23 cellular contexts compared by ENCODE assay signal in genomic region chr2:40690036-40690435, GRCh38.
"Had no signal": no experiment of that assay in that cellular context is flagged by ENCODE, and none has a peak within 500 bp of the region (broad histone marks: within the 10 kb centered on the region; RNA-seq: fewer than 3 reads in every experiment).

No MANE protein-coding gene starts in this region.

- H3K4me3 ChIP-seq: adrenal gland, ascending aorta, hepatocyte, neural progenitor cell, transverse colon had no signal

- ATAC-seq: activated T-cell treated with anti-CD3 and anti-CD28 coated beads, Interleukin-2, amount 50 U/mL, for 4 hours; left ventricle myocardium superior; naive thymus-derived CD8-positive, alpha-beta T cell; right cardiac atrium; WTC11 had no signal

- H3K27ac ChIP-seq: adrenal gland, brain microvascular endothelial cell, hepatocyte, neural progenitor cell, transverse colon had no signal

- DNase-seq: activated CD8-positive, alpha-beta memory T cell treated with anti-CD3 and anti-CD28 coated beads for 24 hours; activated CD8-positive, alpha-beta memory T cell treated with anti-CD3 and anti-CD28 coated beads, Interleukin-2, amount 50 U/mL, for 4 hours; activated naive CD4-positive, alpha-beta T cell; activated T-cell treated with anti-CD3 and anti-CD28 coated beads, Interleukin-2, amount 50 U/mL, for 4 hours; adrenal gland; brain microvascular endothelial cell; caudate nucleus; dermis blood vessel endothelial cell; effector CD8-positive, alpha-beta T cell; foreskin melanocyte; glutamatergic neuron; immature natural killer cell; left ventricle myocardium superior; mammary epithelial cell; naive thymus-derived CD8-positive, alpha-beta T cell; right cardiac atrium; stimulated activated CD4-positive, alpha-beta T cell treated with anti-CD3 and anti-CD28 coated beads, Interleukin-12 subunit alpha, Interleukin-12 subunit beta, amount 100 ng/mL, for 4 hours; T-helper 9 cell; transverse colon had no signal

- H3K36me3 ChIP-seq: adrenal gland, ascending aorta, brain microvascular endothelial cell, neural progenitor cell, transverse colon had no signal

- H3K4me1 ChIP-seq: adrenal gland, ascending aorta, transverse colon had no signal

- H3K27me3 ChIP-seq: adrenal gland, ascending aorta, brain microvascular endothelial cell, hepatocyte, neural progenitor cell, transverse colon had no signal

- H3K9me3 ChIP-seq: adrenal gland, ascending aorta, transverse colon had no signal
